Comparison of ENCODE assay signal across 8 cellular contexts in the genomic region with DNA sequence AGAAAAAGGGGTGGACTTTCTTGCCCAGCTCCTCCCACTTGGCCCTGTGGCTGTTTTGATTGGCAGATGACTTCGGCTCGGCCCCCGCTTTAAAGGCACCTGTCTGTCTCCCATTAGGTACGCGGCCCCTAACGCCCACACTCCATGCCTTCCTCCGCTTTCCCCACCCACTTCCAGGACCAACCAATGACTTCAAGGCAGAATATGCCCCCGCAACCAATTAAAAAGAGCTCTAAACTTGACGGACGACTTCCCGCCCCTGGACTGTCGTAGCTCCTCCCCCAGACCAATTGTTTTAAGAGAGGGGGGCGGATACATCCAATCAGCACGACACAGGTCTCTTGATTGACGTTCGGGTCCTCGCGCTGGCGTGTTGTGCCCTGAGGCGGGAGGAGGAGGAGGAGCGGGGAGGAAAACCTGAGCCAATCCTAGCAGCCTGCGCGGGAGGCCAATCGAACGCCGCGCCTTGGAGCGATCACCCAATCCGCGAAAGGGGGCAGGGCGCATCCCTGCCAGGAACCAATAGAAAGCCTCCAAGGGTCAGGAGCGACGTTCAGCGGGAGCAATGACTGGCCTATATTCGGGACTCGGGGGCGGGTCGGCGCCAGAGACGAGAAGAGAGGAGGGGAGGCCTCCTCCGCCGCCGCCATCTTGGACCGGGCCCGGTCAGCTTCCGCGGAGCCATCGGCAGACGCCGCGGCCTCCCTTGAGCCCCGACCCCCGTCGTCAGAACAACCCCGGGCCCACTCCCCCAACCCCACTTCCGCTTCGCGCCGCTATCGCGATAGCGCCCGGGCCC. TPM values are rescaled to one million over a fixed set of nuclear protein-coding genes. Genes with fewer than 3 reads are reported as not detected.
DNase-seq lines count a peak whose midpoint lies in the region; ATAC-seq lines count a peak whose summit lies in the region.

CNOT3 (plus strand) TSS at position 649 of the 799 bp plus-strand sequence. CDS start 5,217 bp downstream, outside the sequence.

- peak; percentile 99 for DNase-seq in AG08396 (ENCODE audit: low spot score)
- DNase-seq in NCI-H345 treated with DMSO at 0.1 percent for 48 hours (lab: John Stamatoyannopoulos, UW; ENCODE audit: unreplicated experiment), result peak; percentile 100
- DNase-seq in activated CD4-positive, CD25-positive, alpha-beta regulatory T cell (lab: John Stamatoyannopoulos, UW), result peak; percentile 96 to 99 (median 98)
- peak; percentile 100 for DNase-seq in central memory CD4-positive, alpha-beta T cell
- peak; percentile 99 to 100 (median 100) for DNase-seq in immature natural killer cell
- peak; percentile 100 for DNase-seq in smooth muscle cell of the brain vasculature (ENCODE audit: low read depth, low spot score)

- peaks cover 10 to 20% (median 14%) of the 10 kb centered on the region in 3 donors for H3K27me3 Mint-ChIP-seq in immature natural killer cell (ENCODE audit: low read depth in 3 of 3)

- no peaks in the 10 kb centered on the region for H3K9me3 Mint-ChIP-seq in immature natural killer cell

- no peaks in the 10 kb centered on the region for H3K36me3 Mint-ChIP-seq in immature natural killer cell

- ATAC-seq in GM19023 (IDR thresholded peaks at IDR 0.05; ENCODE audit: unreplicated experiment) (peak; percentile 78), HG03280 (IDR thresholded peaks at IDR 0.05; ENCODE audit: unreplicated experiment) (peak; percentile 75)

- peaks cover 40 to 51% of the 10 kb centered on the region in 2 donors for H3K4me1 Mint-ChIP-seq in immature natural killer cell

- H3K4me3 Mint-ChIP-seq in immature natural killer cell, result peak within 1 kb of the TSS; percentile 87 to 94 (median 90)

- peak within 1 kb of the TSS; percentile 86 to 93 (median 92) for H3K27ac Mint-ChIP-seq in immature natural killer cell

RNA-seq across cellular contexts. Expression of gene CNOT3, which starts in this region (rescaled TPM):
- polyA plus RNA-seq in immature natural killer cell, result 10 to 100 TPM in 1 of 3 donors, 1 to 10 TPM in 2; 2.8 to 13.3 (median 4.0) TPM

Comparison
In these comparisons a context has a peak if more than half of its experiments do, and no peak if none do; other contexts are left out.
1. Peak in every context shown above with its lines: DNase-seq and ATAC-seq.